In genomic region chr6:2959909-2960719, GRCh38 we compare ENCODE assay signal across 8 cellular contexts. TPM values are rescaled to one million over a fixed set of nuclear protein-coding genes. Genes with fewer than 3 reads are reported as not detected.
DNase-seq lines count a peak whose midpoint lies in the region; ATAC-seq and TF ChIP-seq lines count a peak whose summit lies in the region.
"Had no signal": no experiment of that assay in that cellular context is flagged by ENCODE, and none has a peak within 500 bp of the region (broad histone marks: within the 10 kb centered on the region; RNA-seq: fewer than 3 reads in every experiment).

No MANE protein-coding gene starts in this region.

- DNase-seq in HCT116 (ENCODE audit: low read depth, low spot score) (no peak), astrocyte of the cerebellum (ENCODE audit: low read depth) (peak; percentile 27), iPS-NIHi7 (ENCODE audit: extremely low spot score) (peak; percentile 45), thoracic aorta (ENCODE audit: low spot score) (no peak), OCI-LY7 (ENCODE audit: low spot score) (no peak), tibial nerve (ENCODE audit: low spot score in 2 of 2) (no peak), GDM1 (lab: John Stamatoyannopoulos, UW) (no peak)
- DNase-seq: NCI-H774 had no signal

- RAD21 ChIA-PET in HCT116 (lab: Charles Lee; ENCODE audit: low non-redundant PET in 1 of 2, low total read pairs in 2 of 2, uncharacterized antibody in 2 of 2, unreplicated experiment in 2 of 2), result no interaction called here

- H3K27me3 ChIP-seq in HCT116 (ENCODE audit: insufficient read depth, low read length) (no peaks in the 10 kb centered on the region), thoracic aorta (replicated peaks; ENCODE audit: insufficient read depth) (no peaks in the 10 kb centered on the region), tibial nerve (no peaks in the 10 kb centered on the region)

- POLR2A ChIA-PET in HCT116 (lab: Charles Lee), result no interaction called here
- POLR2A ChIA-PET in OCI-LY7 (lab: Charles Lee), result no interaction called here

- TF ChIP-seq CTCF in HCT116 (IDR thresholded peaks at IDR 0.05 in 2 of 3, conservative IDR thresholded peaks at IDR 0.05 in 1 of 3; ENCODE audit: borderline replicate concordance in 1 of 3, insufficient read depth in 1 of 3, low read depth in 2 of 3, low read length in 2 of 3) (no peak), astrocyte of the cerebellum (IDR thresholded peaks at IDR 0.05; ENCODE audit: low read depth, low read length, missing control alignments) (no peak), thoracic aorta (IDR thresholded peaks at IDR 0.05) (no peak), OCI-LY7 (conservative IDR thresholded peaks at IDR 0.05; ENCODE audit: low read length) (no peak), tibial nerve (IDR thresholded peaks at IDR 0.05) (no peak)

- no peak overlapping the region for H3K4me3 ChIP-seq in HCT116 (replicated peaks in 1 of 2; ENCODE audit: low read depth in 1 of 2, low read length in 2 of 2)
- no peak overlapping the region for H3K4me3 ChIP-seq in astrocyte of the cerebellum (ENCODE audit: low read depth, low read length)
- H3K4me3 ChIP-seq in thoracic aorta, result no peak overlapping the region
- no peak overlapping the region for H3K4me3 ChIP-seq in OCI-LY7 (ENCODE audit: low read depth, low read length, poor library complexity, severe bottlenecking)
- no peak overlapping the region for H3K4me3 ChIP-seq in tibial nerve

- TF ChIP-seq EP300 in tibial nerve (IDR thresholded peaks at IDR 0.05), result no peak

- no peaks in the 10 kb centered on the region for H3K9me2 ChIP-seq in HCT116 (ENCODE audit: insufficient read depth)
- H3K9me2 ChIP-seq in OCI-LY7 (ENCODE audit: insufficient read depth, low read length), result no peaks in the 10 kb centered on the region

- BruUV-seq in HCT116 (replicated peaks; lab: Mats Ljungman, UMichigan) (no TSS peak), OCI-LY7 (replicated peaks; lab: Mats Ljungman, UMichigan) (no TSS peak)

- ATAC-seq in HCT116, result peak; percentile 44; the same call in 1 of the 2 replicates
- peak; percentile 66 for ATAC-seq in thoracic aorta (ENCODE audit: insufficient number of reproducible peaks, low FRiP score, low read depth)

- H3K27ac ChIP-seq in HCT116 (ENCODE audit: low read depth, low read length) (no peak overlapping the region), thoracic aorta (peak overlapping the region; percentile 36 to 57), OCI-LY7 (ENCODE audit: low read depth, low read length, poor library complexity, severe bottlenecking) (no peak overlapping the region), tibial nerve (peak overlapping the region in 2 of 4 donors; percentile 66 to 75)

- no peaks in the 10 kb centered on the region for H4K20me1 ChIP-seq in HCT116 (ENCODE audit: insufficient read depth)
- no peaks in the 10 kb centered on the region for H4K20me1 ChIP-seq in OCI-LY7 (ENCODE audit: insufficient read depth, low read length)

- H2AFZ ChIP-seq in HCT116 (ENCODE audit: low read depth, low read length, poor library complexity, severe bottlenecking), result no peak overlapping the region
- H2AFZ ChIP-seq in OCI-LY7 (ENCODE audit: low read length), result no peak overlapping the region

- no peaks in the 10 kb centered on the region for H3K9me3 ChIP-seq in HCT116 (ENCODE audit: control insufficient read depth in 1 of 2, insufficient read depth in 1 of 2, low read depth in 1 of 2, low read length in 2 of 2)
- no peaks in the 10 kb centered on the region for H3K9me3 ChIP-seq in thoracic aorta
- H3K9me3 ChIP-seq in OCI-LY7 (ENCODE audit: low read length), result no peaks in the 10 kb centered on the region
- no peaks in the 10 kb centered on the region for H3K9me3 ChIP-seq in tibial nerve

- H3K4me2 ChIP-seq in HCT116 (ENCODE audit: low read length) (peak overlapping the region; percentile 23; the same call in 1 of the 2 replicates), OCI-LY7 (ENCODE audit: low read length) (no peak overlapping the region)

- in situ Hi-C loops in astrocyte of the cerebellum (cut with HindIII; ENCODE audit: low sequenced_read_pairs), result no loop called here

- H3K36me3 ChIP-seq in HCT116 (ENCODE audit: control insufficient read depth in 1 of 2, insufficient read depth in 2 of 2, low read length in 2 of 2) (0 out of 4 replicates have a peak, but pooled peaks cover 0 to 3% of the 10 kb centered on the region in 2 experiments), thoracic aorta (peaks cover 8% of the 10 kb centered on the region), OCI-LY7 (ENCODE audit: insufficient read depth, low read length) (no peaks in the 10 kb centered on the region), tibial nerve (peaks cover 0 to 35% (median 0%) of the 10 kb centered on the region in 3 donors)

- H3K79me2 ChIP-seq in HCT116 (ENCODE audit: insufficient read depth, low read length) (peaks cover 19% of the 10 kb centered on the region), OCI-LY7 (ENCODE audit: insufficient read depth, low read depth, low read length) (no peaks in the 10 kb centered on the region)

- H3K4me1 ChIP-seq in HCT116 (ENCODE audit: control insufficient read depth in 1 of 2, insufficient read depth in 2 of 2, low read length in 2 of 2) (peaks cover 4 to 32% of the 10 kb centered on the region in 2 experiments), thoracic aorta (ENCODE audit: control insufficient read depth in 1 of 2, low read depth in 2 of 2) (peaks cover 19 to 42% of the 10 kb centered on the region in 2 donors), OCI-LY7 (ENCODE audit: insufficient read depth, low read length, poor library complexity, severe bottlenecking) (no peaks in the 10 kb centered on the region), tibial nerve (peaks cover 0 to 77% (median 32%) of the 10 kb centered on the region in 4 donors)

- 67 to 71% methylated on average over 12 of the region's 12 CpGs for WGBS in tibial nerve, 2 donors

- intact Hi-C loops in HCT116 (cut with micrococcal nuclease), result no loop called here
- intact Hi-C loops in OCI-LY7 (cut with micrococcal nuclease; ENCODE audit: unreplicated experiment), result no loop called here

- CTCF ChIA-PET in HCT116 (lab: Charles Lee), result interaction anchor here (1.4 kb wide), 1 partner anchor 8 kb away, joined by 8 read pairs; no protein-coding TSS in a partner anchor
- CTCF ChIA-PET in OCI-LY7 (lab: Charles Lee; ENCODE audit: unreplicated experiment), result no interaction called here

- TF ChIP-seq RAD21 in HCT116 (IDR thresholded peaks at IDR 0.05; ENCODE audit: low read depth), result no peak

- H3K9ac ChIP-seq in HCT116 (ENCODE audit: low read length), result 0 out of 2 replicates have a peak overlapping the region, but pooled peaks have one; percentile 14

- TF ChIP-seq POLR2A in HCT116 (IDR thresholded peaks at IDR 0.05; ENCODE audit: borderline replicate concordance, extremely low read depth, insufficient read depth, insufficient read length) (no peak), tibial nerve (IDR thresholded peaks at IDR 0.05) (no peak)

TF ChIP-seq in HCT116, 20 proteins besides CTCF, POLR2A, EP300 and RAD21:
- TF ChIP-seq SIN3A (IDR thresholded peaks at IDR 0.05; ENCODE audit: low read depth) (no peak), YY1 (IDR thresholded peaks at IDR 0.05; ENCODE audit: extremely low read depth, insufficient replicate concordance, low read depth, low read length) (no peak), ATF3 (IDR thresholded peaks at IDR 0.05) (no peak), FOSL1 (IDR thresholded peaks at IDR 0.05; ENCODE audit: low read depth) (no peak), SP1 (IDR thresholded peaks at IDR 0.05; ENCODE audit: low read depth) (no peak)

RNA-seq across cellular contexts. Expression of gene SERPINB6, which starts 11.3 kb away (rescaled TPM):
- 103 TPM for total RNA-seq in HCT116 (2021; ENCODE audit: unreplicated experiment)
- 112 and 120 TPM in 2 replicates for polyA plus RNA-seq in HCT116 (2012)
- 100 to 1,000 TPM; 161 to 180 TPM for total RNA-seq in thoracic aorta
- total RNA-seq in OCI-LY7 (2014; rRNA removed; shearing (Covaris generic)), result not detected in 2 replicates
- 8.9 and 13.2 TPM in 2 replicates for total RNA-seq in OCI-LY7 (2022)
- 100 to 1,000 TPM; 130 to 185 (median 155) TPM for total RNA-seq in tibial nerve

RNA-seq across cellular contexts. Expression of gene NQO2, which starts 39.6 kb away (rescaled TPM):
- total RNA-seq in HCT116 (2021; ENCODE audit: unreplicated experiment) (82.9 TPM), thoracic aorta (10 to 100 TPM; 23.0 to 25.7 TPM), OCI-LY7 (2022) (9.9 and 12.2 TPM in 2 replicates), tibial nerve (10 to 100 TPM; 18.8 to 33.6 (median 25.8) TPM)
- 102 TPM in 2 replicates for polyA plus RNA-seq in HCT116 (2012)
- 8.4 and 11.1 TPM in 2 replicates for total RNA-seq in OCI-LY7 (2014; rRNA removed; shearing (Covaris generic))

RNA-seq across cellular contexts. Expression of gene SERPINB9, which starts 57.0 kb away (rescaled TPM):
- total RNA-seq in HCT116 (2021; ENCODE audit: unreplicated experiment), result 31.5 TPM
- 18.2 and 23.9 TPM in 2 replicates for polyA plus RNA-seq in HCT116 (2012)
- 10 to 100 TPM; 15.7 to 24.0 TPM for total RNA-seq in thoracic aorta
- 74.7 and 78.4 TPM in 2 replicates for total RNA-seq in OCI-LY7 (2014; rRNA removed; shearing (Covaris generic))
- 166 and 167 TPM in 2 replicates for total RNA-seq in OCI-LY7 (2022)
- total RNA-seq in tibial nerve, result 10 to 100 TPM; 17.1 to 54.4 (median 35.8) TPM

Comparison
In these comparisons a context has a peak if more than half of its experiments do, and no peak if none do; other contexts are left out.
1. DNase-seq: peak in astrocyte of the cerebellum (single experiment) and iPS-NIHi7 (single experiment); none in HCT116 (single experiment), thoracic aorta (single experiment), OCI-LY7 (single experiment), tibial nerve (0 of 2) and GDM1 (single experiment).
2. H3K27ac ChIP-seq: peak in thoracic aorta (2 of 2); none in HCT116 (single experiment) and OCI-LY7 (single experiment).